ENCODE assay signal across 7 cellular contexts in genomic region chr2:32355976-32356734, GRCh38. TPM values are rescaled to one million over a fixed set of nuclear protein-coding genes. Genes with fewer than 3 reads are reported as not detected.
A peak's percentile ranks its signal among the peaks of the same experiment; 100 is the strongest.
DNase-seq lines count a peak whose midpoint lies in the region; ATAC-seq, FAIRE-seq and TF ChIP-seq lines count a peak whose summit lies in the region.

No MANE protein-coding gene starts in this region.

- FAIRE-seq in GM19239 (lab: Jason Lieb, UNC): peak; percentile 11

- CTCF ChIA-PET in MCF 10A (lab: Yijun Ruan, JAX): interaction anchor here (0.5 kb wide), 1 partner anchor 1903 kb away, joined by 4 read pairs; no protein-coding TSS in a partner anchor

- H3K27ac Mint-ChIP-seq in MCF 10A (ENCODE audit: low read depth, unreplicated experiment): peak overlapping the region; percentile 76
- H3K27ac Mint-ChIP-seq in mesothelial cell of epicardium: peak overlapping the region; percentile 96

- BruUV-seq in MCF 10A (replicated peaks; lab: Mats Ljungman, UMichigan): TSS peak; percentile 80

- intact Hi-C loops in MCF 10A (cut with micrococcal nuclease) (loop anchor here (2.0 kb wide), 1 partner anchor 191 kb away; the partner anchor contains the start of gene SLC30A6), vagina (cut with DNase I) (no loop called here)

- H3K9me3 Mint-ChIP-seq in MCF 10A (ENCODE audit: unreplicated experiment) (no peaks in the 10 kb centered on the region), mesothelial cell of epicardium (no peaks in the 10 kb centered on the region)

- H3K36me3 Mint-ChIP-seq in MCF 10A (ENCODE audit: insufficient read depth, unreplicated experiment): peaks cover 9% of the 10 kb centered on the region
- H3K36me3 Mint-ChIP-seq in mesothelial cell of epicardium: no peaks in the 10 kb centered on the region

- no peak for ATAC-seq in HG02588 (IDR thresholded peaks at IDR 0.05; ENCODE audit: unreplicated experiment)

- H3K4me1 Mint-ChIP-seq in MCF 10A (ENCODE audit: insufficient read depth, unreplicated experiment): peaks cover 27% of the 10 kb centered on the region
- peaks cover 23% of the 10 kb centered on the region for H3K4me1 Mint-ChIP-seq in mesothelial cell of epicardium

- no peaks in the 10 kb centered on the region for H3K9me3 ChIP-seq in vagina

- peak overlapping the region; percentile 91 for H3K27ac ChIP-seq in vagina

- peak overlapping the region; percentile 76 for H3K4me3 Mint-ChIP-seq in MCF 10A (ENCODE audit: unreplicated experiment)
- peak overlapping the region; percentile 95 for H3K4me3 Mint-ChIP-seq in mesothelial cell of epicardium

- TF ChIP-seq CTCF in MCF 10A (IDR thresholded peaks at IDR 0.05; ENCODE audit: unreplicated experiment): no peak
- no peak for TF ChIP-seq CTCF in mesothelial cell of epicardium (IDR thresholded peaks at IDR 0.05; ENCODE audit: unreplicated experiment)
- TF ChIP-seq CTCF in vagina (IDR thresholded peaks at IDR 0.05): no peak

- H3K4me3 ChIP-seq in vagina: peak overlapping the region; percentile 92 to 99

- H3K27me3 Mint-ChIP-seq in MCF 10A (ENCODE audit: insufficient read depth, unreplicated experiment) (no peaks in the 10 kb centered on the region), mesothelial cell of epicardium (ENCODE audit: low read depth) (no peaks in the 10 kb centered on the region)

- no peak for TF ChIP-seq POLR2A in vagina (IDR thresholded peaks at IDR 0.05)

- H3K27me3 ChIP-seq in vagina: no peaks in the 10 kb centered on the region

- DNase-seq in GM19239 (ENCODE audit: insufficient read length, low spot score) (no peak), M059J (ENCODE audit: low read depth) (peak; percentile 56), MCF 10A (ENCODE audit: unreplicated experiment) (no peak), mesothelial cell of epicardium (ENCODE audit: low spot score in 2 of 2, unreplicated experiment in 2 of 2) (no peak), vagina (ENCODE audit: extremely low spot score in 2 of 2) (no peak)
- no peak for DNase-seq in NK-92 treated with Interleukin-12 subunit alpha and Interleukin-12 subunit beta, amount 100 ng/mL, for 24 hours (lab: John Stamatoyannopoulos, UW)

- POLR2A ChIA-PET in MCF 10A (lab: Yijun Ruan, JAX): interaction anchor here (0.6 to 1.6 kb wide), 9 partner anchors 17 to 870 kb away, joined by 3 to 7 read pairs (median 5); partner anchors contain the start of gene SLC30A6

- peaks cover 41% of the 10 kb centered on the region for H3K4me1 ChIP-seq in vagina

- H3K36me3 ChIP-seq in vagina: no peaks in the 10 kb centered on the region

RNA-seq across cellular contexts. Expression of gene BIRC6, which starts 0.7 kb away (rescaled TPM):
- total RNA-seq in M059J (2014; rRNA removed; shearing (Covaris generic)): 34.4 and 54.0 TPM in 2 replicates
- total RNA-seq in MCF 10A (2022): 69.6 and 81.1 TPM in 2 replicates
- total RNA-seq in mesothelial cell of epicardium: 101 to 112 TPM (median 110 TPM) in 3 replicates
- 92.8 TPM for total RNA-seq in vagina
